15 cellular contexts compared by ENCODE assay signal in the genomic region with DNA sequence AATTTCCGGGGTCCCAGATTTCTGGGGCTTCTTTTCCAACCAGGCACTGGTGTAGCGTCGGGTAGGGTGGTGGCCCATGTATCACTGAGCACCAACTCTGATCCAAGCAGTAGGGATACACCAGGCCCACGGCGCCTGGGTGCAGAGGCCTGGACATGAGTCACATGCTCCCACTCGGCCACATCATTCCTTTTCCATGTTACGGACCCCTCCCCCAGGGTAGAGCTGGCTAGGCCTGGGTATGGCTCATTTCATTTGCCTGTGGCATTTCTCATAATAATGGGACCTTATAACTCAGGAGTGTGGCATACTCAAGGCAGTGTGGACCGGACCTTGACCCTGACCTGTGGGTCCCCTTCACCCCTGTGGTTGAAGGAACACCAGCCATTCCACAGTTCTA.
"Had no signal": no experiment of that assay in that cellular context is flagged by ENCODE, and none has a peak within 500 bp of the region (broad histone marks: within the 10 kb centered on the region; RNA-seq: fewer than 3 reads in every experiment).

No MANE protein-coding gene starts in this region.

- H3K9me3 Mint-ChIP-seq: activated T-cell treated with anti-CD3 and anti-CD28 coated beads, Interleukin-2, amount 50 U/mL, for 72 hours; naive thymus-derived CD8-positive, alpha-beta T cell had no signal

- H3K36me3 ChIP-seq: right lobe of liver had no signal

- ATAC-seq: activated T-cell treated with anti-CD3 and anti-CD28 coated beads, Interleukin-2, amount 50 U/mL, for 72 hours; mucosa of descending colon; naive thymus-derived CD8-positive, alpha-beta T cell had no signal

- H3K9me3 ChIP-seq: mucosa of descending colon, right lobe of liver had no signal

- H3K4me3 ChIP-seq: mucosa of descending colon, right lobe of liver had no signal

- H3K36me3 Mint-ChIP-seq: naive thymus-derived CD8-positive, alpha-beta T cell had no signal

- H3K27ac Mint-ChIP-seq: activated T-cell treated with anti-CD3 and anti-CD28 coated beads, Interleukin-2, amount 50 U/mL, for 72 hours; naive thymus-derived CD8-positive, alpha-beta T cell; progenitor cell of endocrine pancreas had no signal

- H3K27me3 Mint-ChIP-seq: progenitor cell of endocrine pancreas had no signal

- H3K4me1 ChIP-seq: right lobe of liver had no signal

- H3K27me3 ChIP-seq: right lobe of liver had no signal

- DNase-seq: activated CD4-positive, alpha-beta T cell treated with anti-CD3 and anti-CD28 coated beads, Interleukin-2, amount 50 U/mL, for 4 hours; activated CD4-positive, CD25-positive, alpha-beta regulatory T cell treated with anti-CD3 and anti-CD28 coated beads, Interleukin-2, amount 50 U/mL, for 72 hours; activated T-cell treated with anti-CD3 and anti-CD28 coated beads, Interleukin-2, amount 50 U/mL, for 72 hours; caudate nucleus; cortex of kidney; effector memory CD4-positive, alpha-beta T cell; left cardiac atrium; mucosa of descending colon; naive thymus-derived CD8-positive, alpha-beta T cell; right lobe of liver; stimulated activated CD4-positive, alpha-beta T cell treated with anti-CD3 and anti-CD28 coated beads, Interleukin-12 subunit alpha, Interleukin-12 subunit beta, amount 100 ng/mL, for 4 hours; stimulated activated naive CD4-positive, alpha-beta T cell treated with Interleukin-2 at 50 U/mL for 16 hours; T-helper 2 cell; trophoblast cell had no signal

- H3K4me1 Mint-ChIP-seq: naive thymus-derived CD8-positive, alpha-beta T cell had no signal

- H3K4me3 Mint-ChIP-seq: activated T-cell treated with anti-CD3 and anti-CD28 coated beads, Interleukin-2, amount 50 U/mL, for 72 hours; naive thymus-derived CD8-positive, alpha-beta T cell had no signal

- H3K27ac ChIP-seq: right lobe of liver had no signal
